In the genomic region with DNA sequence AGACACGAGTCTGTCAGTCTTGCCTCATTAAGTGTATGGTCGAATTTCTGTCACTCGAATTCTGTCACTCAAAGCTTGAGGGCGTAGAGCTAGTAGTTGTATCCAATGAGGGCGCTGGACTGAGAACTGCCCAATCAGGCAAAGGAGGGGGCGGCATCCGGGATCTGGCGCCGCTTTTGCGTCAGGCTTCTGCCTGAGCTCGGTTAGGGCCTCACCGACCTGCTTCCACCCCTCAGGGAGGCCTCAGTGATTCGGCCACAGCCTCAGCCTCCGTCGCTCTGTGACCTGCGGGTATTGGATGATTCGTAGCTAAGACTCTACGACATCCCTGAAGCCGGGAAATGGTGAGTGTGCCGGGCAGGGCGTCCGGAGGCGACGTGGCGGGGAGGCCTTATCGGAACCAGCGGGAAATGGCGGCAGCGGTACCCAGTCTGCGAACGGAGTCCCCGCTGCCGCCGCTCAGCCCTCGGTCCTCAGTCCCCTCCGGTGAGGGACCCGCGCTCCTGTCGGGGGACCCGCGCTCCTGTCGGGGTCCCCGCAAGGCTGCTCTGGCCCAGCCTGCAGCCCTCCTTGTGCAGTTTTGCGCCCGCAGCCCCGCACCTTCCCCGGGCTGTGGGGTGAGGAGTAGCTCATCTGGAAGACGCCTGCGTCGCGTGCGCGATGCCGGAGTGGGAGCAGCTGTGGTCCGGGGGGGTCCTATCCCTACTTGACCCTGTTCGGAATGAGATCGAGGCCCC, we compare ENCODE assay signal across 8 cellular contexts.
DNase-seq lines count a peak whose midpoint lies in the region; ATAC-seq and TF ChIP-seq lines count a peak whose summit lies in the region.

No MANE protein-coding gene starts in this region.

- H3K4me1 ChIP-seq in CD8-positive, alpha-beta T cell (ENCODE audit: insufficient read depth, low read length), result peaks cover 16% of the 10 kb centered on the region
- H3K4me1 ChIP-seq in neuron (ENCODE audit: insufficient read depth, low read length), result no peaks in the 10 kb centered on the region

- H2AFZ ChIP-seq in neuron (ENCODE audit: low read depth, low read length), result no peak overlapping the region

- peaks cover 8% of the 10 kb centered on the region for H3K36me3 Mint-ChIP-seq in CD8-positive, alpha-beta T cell
- H3K36me3 Mint-ChIP-seq in activated T-helper 17 cell treated with anti-CD3 and anti-CD28 coated beads, Interleukin-2, amount 50 U/mL, for 72 hours (ENCODE audit: low read depth), result peaks cover 9% of the 10 kb centered on the region

- H3K27me3 Mint-ChIP-seq in CD8-positive, alpha-beta T cell (ENCODE audit: low read depth), result peaks cover 4% of the 10 kb centered on the region
- H3K27me3 Mint-ChIP-seq in activated T-helper 17 cell treated with anti-CD3 and anti-CD28 coated beads, Interleukin-2, amount 50 U/mL, for 72 hours, result no peaks in the 10 kb centered on the region

- peak overlapping the region; percentile 9 for H3K27ac ChIP-seq in CD8-positive, alpha-beta T cell (ENCODE audit: low read depth, low read length)

- peak overlapping the region; percentile 11 for H3K4me3 Mint-ChIP-seq in CD8-positive, alpha-beta T cell
- peak overlapping the region; percentile 76 for H3K4me3 Mint-ChIP-seq in activated T-helper 17 cell treated with anti-CD3 and anti-CD28 coated beads, Interleukin-2, amount 50 U/mL, for 72 hours

- H3K27me3 ChIP-seq in CD8-positive, alpha-beta T cell (ENCODE audit: insufficient read depth, low read length), result no peaks in the 10 kb centered on the region
- no peaks in the 10 kb centered on the region for H3K27me3 ChIP-seq in neuron (ENCODE audit: insufficient read depth, low read length)

- peak overlapping the region; percentile 20 for H3K4me3 ChIP-seq in CD8-positive, alpha-beta T cell (ENCODE audit: low read depth, low read length)
- peak overlapping the region; percentile 54 for H3K4me3 ChIP-seq in neuron (ENCODE audit: low read length)

- CTCF ChIA-PET in CD8-positive, alpha-beta T cell (lab: Charles Lee), result no interaction called here

- H3K27ac Mint-ChIP-seq in CD8-positive, alpha-beta T cell, result no peak overlapping the region
- H3K27ac Mint-ChIP-seq in activated T-helper 17 cell treated with anti-CD3 and anti-CD28 coated beads, Interleukin-2, amount 50 U/mL, for 72 hours, result peak overlapping the region; percentile 61

- TF ChIP-seq CTCF in CD8-positive, alpha-beta T cell (IDR thresholded peaks at IDR 0.05), result no peak

- no peaks in the 10 kb centered on the region for H3K36me3 ChIP-seq in CD8-positive, alpha-beta T cell (ENCODE audit: insufficient read depth, low read length)
- peaks cover 3% of the 10 kb centered on the region for H3K36me3 ChIP-seq in neuron (ENCODE audit: insufficient read depth, low read length)

- intact Hi-C loops in CD8-positive, alpha-beta T cell (cut with DNase I, micrococcal nuclease), result no loop called here
- intact Hi-C loops in Right ventricle myocardium inferior (cut with DNase I), result no loop called here

- peak in 1 of 7 experiments; percentile 26 for DNase-seq in CD8-positive, alpha-beta T cell
- DNase-seq in Right ventricle myocardium inferior (ENCODE audit: missing footprints) (peak; percentile 74), HuH-7.5 (ENCODE audit: low spot score) (no peak), SW 1271 (lab: John Stamatoyannopoulos, UW) (no peak)
- no peak for DNase-seq in central memory CD4-positive, alpha-beta T cell

- H3K9me3 Mint-ChIP-seq in CD8-positive, alpha-beta T cell, result peaks cover 16% of the 10 kb centered on the region
- no peaks in the 10 kb centered on the region for H3K9me3 Mint-ChIP-seq in activated T-helper 17 cell treated with anti-CD3 and anti-CD28 coated beads, Interleukin-2, amount 50 U/mL, for 72 hours

- H3K4me1 Mint-ChIP-seq in CD8-positive, alpha-beta T cell (ENCODE audit: low read depth), result peaks cover 43% of the 10 kb centered on the region
- H3K4me1 Mint-ChIP-seq in activated T-helper 17 cell treated with anti-CD3 and anti-CD28 coated beads, Interleukin-2, amount 50 U/mL, for 72 hours, result peaks cover 10% of the 10 kb centered on the region

- peak; percentile 40 for ATAC-seq in CD8-positive, alpha-beta T cell
- ATAC-seq in activated T-helper 17 cell treated with anti-CD3 and anti-CD28 coated beads, Interleukin-2, amount 50 U/mL, for 72 hours (replicated peaks), result peak; percentile 89
- ATAC-seq in Right ventricle myocardium inferior, result peak; percentile 97
- ATAC-seq in HG03439 (IDR thresholded peaks at IDR 0.05; ENCODE audit: unreplicated experiment), result no peak

- H3K9me3 ChIP-seq in CD8-positive, alpha-beta T cell (ENCODE audit: low read length), result peaks cover 4% of the 10 kb centered on the region
- peaks cover 33% of the 10 kb centered on the region for H3K9me3 ChIP-seq in neuron (ENCODE audit: low read length)

- POLR2A ChIA-PET in CD8-positive, alpha-beta T cell (lab: Charles Lee), result no interaction called here
